In the genomic region with DNA sequence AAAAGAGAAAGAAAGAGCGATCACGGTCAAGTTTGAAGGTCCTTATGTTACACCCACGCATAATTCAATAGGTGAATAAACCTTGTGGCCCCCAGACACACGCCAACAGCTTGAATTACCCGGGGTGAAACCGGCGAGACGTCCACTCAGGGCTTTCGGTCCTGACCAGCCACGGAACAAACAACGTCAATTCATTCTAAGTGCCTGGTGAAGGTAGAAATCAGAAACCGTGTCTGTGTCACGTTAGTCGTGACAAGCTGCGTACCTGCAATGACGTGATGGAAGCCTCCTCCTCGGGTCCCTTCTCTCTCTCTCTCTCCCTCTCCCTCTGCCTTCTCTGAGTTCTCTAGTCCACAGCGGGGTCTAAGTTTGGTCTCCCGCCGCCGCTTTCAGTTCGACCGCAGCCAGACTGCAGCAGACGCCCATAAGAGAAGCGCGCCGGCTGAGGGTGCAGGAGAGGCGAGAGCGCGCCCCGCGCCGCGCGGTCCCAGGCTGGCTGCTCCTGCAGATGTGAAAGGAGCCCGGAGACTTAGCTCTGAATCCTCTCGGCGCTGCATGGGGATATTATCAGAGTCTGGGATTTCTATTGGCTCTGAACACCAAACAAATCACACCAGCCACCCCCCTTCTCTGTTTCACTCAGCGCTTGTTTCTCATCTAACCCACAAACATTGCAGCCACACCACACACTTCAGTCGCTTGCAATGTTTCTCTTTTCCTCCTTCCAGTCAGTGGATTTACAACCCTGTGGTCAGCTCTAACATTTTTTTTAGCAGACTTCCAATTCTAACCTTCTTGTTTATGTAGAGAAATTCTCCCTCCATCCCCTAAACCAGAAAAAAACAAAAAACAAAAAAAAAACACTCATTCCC, we compare ENCODE assay signal across 8 cellular contexts. TPM values are rescaled to one million over a fixed set of nuclear protein-coding genes. Genes with fewer than 3 reads are reported as not detected.
DNase-seq lines count a peak whose midpoint lies in the region; ATAC-seq and TF ChIP-seq lines count a peak whose summit lies in the region.

A gene (minus strand): TSS at position 537 of the 872 bp plus-strand sequence. CDS start 118,680 bp downstream, outside the sequence.

- H3K4me3 ChIP-seq in fibroblast of the aortic adventitia (ENCODE audit: low read depth, low read length) (peak within 1 kb of the TSS; percentile 76), tibial nerve (peak within 1 kb of the TSS; percentile 37 to 56 (median 46))

- H3K9me3 Mint-ChIP-seq in neural crest cell, result no peaks in the 10 kb centered on the region

- H3K27me3 Mint-ChIP-seq in neural crest cell (ENCODE audit: low read depth), result peaks cover 49% of the 10 kb centered on the region

- H3K9me3 ChIP-seq in tibial nerve, result no peaks in the 10 kb centered on the region

- H3K36me3 Mint-ChIP-seq in neural crest cell (ENCODE audit: low read depth), result no peaks in the 10 kb centered on the region

- WGBS in tibial nerve, 2 donors, result 1 to 2% methylated on average over 40 of the region's 40 CpGs

- peak within 1 kb of the TSS; percentile 19 for H3K27ac Mint-ChIP-seq in neural crest cell (ENCODE audit: unreplicated experiment)

- no peaks in the 10 kb centered on the region for H3K27me3 ChIP-seq in tibial nerve

- H3K4me1 Mint-ChIP-seq in neural crest cell, result peaks cover 19% of the 10 kb centered on the region

- H3K36me3 ChIP-seq in tibial nerve, result no peaks in the 10 kb centered on the region

- peak within 1 kb of the TSS; percentile 93 for H3K4me3 Mint-ChIP-seq in neural crest cell

- H3K4me1 ChIP-seq in tibial nerve, result peaks cover 0 to 20% (median 0%) of the 10 kb centered on the region in 4 donors

- TF ChIP-seq CTCF in fibroblast of the aortic adventitia (IDR thresholded peaks at IDR 0.05; ENCODE audit: insufficient read depth, low read length) (no peak), neural crest cell (conservative IDR thresholded peaks at IDR 0.05) (no peak), tibial nerve (IDR thresholded peaks at IDR 0.05) (no peak)

- H3K27ac ChIP-seq in tibial nerve, result peak within 1 kb of the TSS in 1 of 4 donors; percentile 38

- peak; percentile 92 for ATAC-seq in HG02938 (IDR thresholded peaks at IDR 0.05; ENCODE audit: unreplicated experiment)

- DNase-seq in activated gamma-delta T cell treated with Interleukin-2 at 50 U/mL for 16 hours (peak; percentile 16), activated gamma-delta T cell (lab: John Stamatoyannopoulos, UW) (no peak), NCI-H2227 (lab: John Stamatoyannopoulos, UW; ENCODE audit: unreplicated experiment) (peak; percentile 34), activated T-helper 1 cell treated with Interleukin-2 at 50 U/mL for 16 hours (ENCODE audit: low read depth) (peak; percentile 10), fibroblast of the aortic adventitia (ENCODE audit: low read depth) (peak; percentile 89), neural crest cell (ENCODE audit: low read depth, low spot score) (peak; percentile 40), tibial nerve (ENCODE audit: low spot score in 2 of 2) (peak in 1 of 2 donors; percentile 27)

- no peak for TF ChIP-seq POLR2A in tibial nerve (IDR thresholded peaks at IDR 0.05)

- TF ChIP-seq EP300 in tibial nerve (IDR thresholded peaks at IDR 0.05), result no peak

RNA-seq across cellular contexts. Expression of the gene that starts here (rescaled TPM):
- 2.0 and 26.8 TPM in 2 replicates for total RNA-seq in fibroblast of the aortic adventitia (ENCODE audit: low replicate concordance)
- total RNA-seq in neural crest cell, result 1.7 and 2.3 TPM in 2 replicates
- total RNA-seq in tibial nerve, result under 1 TPM; 0.21 to 0.87 (median 0.35) TPM
